Comparison of ENCODE assay signal across 9 cellular contexts in the genomic region with DNA sequence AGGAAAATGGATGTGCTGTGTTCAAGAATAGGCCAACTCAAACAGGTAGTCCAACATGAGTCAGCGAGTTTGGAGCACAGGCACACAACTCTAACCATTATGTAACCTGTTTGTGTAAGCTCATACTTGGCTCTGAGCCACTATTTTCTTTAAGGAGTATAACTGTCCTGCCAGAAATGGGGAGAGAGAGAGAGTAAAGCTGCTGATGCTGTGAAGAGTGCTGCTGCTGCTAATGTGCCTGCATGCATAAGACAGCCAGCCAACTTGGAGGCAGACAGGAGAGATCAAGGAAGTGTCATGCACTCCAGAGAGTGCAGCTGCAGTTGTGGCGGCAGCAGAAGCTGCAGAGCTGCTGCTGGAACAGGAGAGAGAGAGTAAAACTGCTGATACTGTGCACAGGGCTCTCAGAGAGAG. TPM values are rescaled to one million over a fixed set of nuclear protein-coding genes. Genes with fewer than 3 reads are reported as not detected.
A peak's percentile ranks its signal among the peaks of the same experiment; 100 is the strongest.
DNase-seq lines count a peak whose midpoint lies in the region; ATAC-seq lines count a peak whose summit lies in the region.
"Had no signal": no experiment of that assay in that cellular context is flagged by ENCODE, and none has a peak within 500 bp of the region (broad histone marks: within the 10 kb centered on the region; RNA-seq: fewer than 3 reads in every experiment).

No MANE protein-coding gene starts in this region.

- no peak overlapping the region for H3K27ac Mint-ChIP-seq in activated naive CD4-positive, alpha-beta T cell treated with anti-CD3 and anti-CD28 coated beads, Interleukin-2, amount 50 U/mL, for 72 hours
- H3K27ac Mint-ChIP-seq in activated T-helper 17 cell treated with anti-CD3 and anti-CD28 coated beads, Interleukin-2, amount 50 U/mL, for 72 hours: no peak overlapping the region
- H3K27ac Mint-ChIP-seq in activated naive CD8-positive, alpha-beta T cell treated with anti-CD3 and anti-CD28 coated beads, Interleukin-2, amount 50 U/mL, for 24 hours: no peak overlapping the region

- H3K27me3 Mint-ChIP-seq in activated T-helper 17 cell treated with anti-CD3 and anti-CD28 coated beads, Interleukin-2, amount 50 U/mL, for 72 hours: peaks cover 4% of the 10 kb centered on the region
- no peaks in the 10 kb centered on the region for H3K27me3 Mint-ChIP-seq in activated naive CD8-positive, alpha-beta T cell treated with anti-CD3 and anti-CD28 coated beads, Interleukin-2, amount 50 U/mL, for 24 hours

- no peak overlapping the region for H3K4me3 Mint-ChIP-seq in activated T-helper 17 cell treated with anti-CD3 and anti-CD28 coated beads, Interleukin-2, amount 50 U/mL, for 72 hours
- no peak overlapping the region for H3K4me3 Mint-ChIP-seq in activated naive CD8-positive, alpha-beta T cell treated with anti-CD3 and anti-CD28 coated beads, Interleukin-2, amount 50 U/mL, for 24 hours

- H3K36me3 Mint-ChIP-seq in activated naive CD4-positive, alpha-beta T cell treated with anti-CD3 and anti-CD28 coated beads, Interleukin-2, amount 50 U/mL, for 72 hours: no peaks in the 10 kb centered on the region
- H3K36me3 Mint-ChIP-seq in activated T-helper 17 cell treated with anti-CD3 and anti-CD28 coated beads, Interleukin-2, amount 50 U/mL, for 72 hours (ENCODE audit: low read depth): no peaks in the 10 kb centered on the region
- H3K36me3 Mint-ChIP-seq in activated naive CD8-positive, alpha-beta T cell treated with anti-CD3 and anti-CD28 coated beads, Interleukin-2, amount 50 U/mL, for 24 hours (ENCODE audit: low read depth): no peaks in the 10 kb centered on the region

- peak; percentile 12 for DNase-seq in amniotic epithelial cell (ENCODE audit: low read depth)
- DNase-seq in lung microvascular endothelial cell (ENCODE audit: low read depth in 2 of 2): peak; percentile 8 to 70
- DNase-seq in activated naive CD4-positive, alpha-beta T cell treated with anti-CD3 and anti-CD28 coated beads, Interleukin-2, amount 50 U/mL, for 72 hours (ENCODE audit: low spot score in 2 of 2): no peak
- DNase-seq in activated naive CD8-positive, alpha-beta T cell treated with anti-CD3 and anti-CD28 coated beads, Interleukin-2, amount 50 U/mL, for 24 hours: no peak
- DNase-seq: heart right ventricle had no signal

- no peaks in the 10 kb centered on the region for H3K9me3 Mint-ChIP-seq in activated naive CD4-positive, alpha-beta T cell treated with anti-CD3 and anti-CD28 coated beads, Interleukin-2, amount 50 U/mL, for 72 hours
- peaks cover 4% of the 10 kb centered on the region for H3K9me3 Mint-ChIP-seq in activated T-helper 17 cell treated with anti-CD3 and anti-CD28 coated beads, Interleukin-2, amount 50 U/mL, for 72 hours
- H3K9me3 Mint-ChIP-seq in activated naive CD8-positive, alpha-beta T cell treated with anti-CD3 and anti-CD28 coated beads, Interleukin-2, amount 50 U/mL, for 24 hours: no peaks in the 10 kb centered on the region

- ATAC-seq in GM18511 (IDR thresholded peaks at IDR 0.05; ENCODE audit: unreplicated experiment) (peak; percentile 45), HG03469 (IDR thresholded peaks at IDR 0.05; ENCODE audit: unreplicated experiment) (peak; percentile 59), GM19328 (IDR thresholded peaks at IDR 0.05; ENCODE audit: unreplicated experiment) (no peak)
- no peak for ATAC-seq in activated naive CD4-positive, alpha-beta T cell treated with anti-CD3 and anti-CD28 coated beads, Interleukin-2, amount 50 U/mL, for 72 hours
- no peak for ATAC-seq in activated T-helper 17 cell treated with anti-CD3 and anti-CD28 coated beads, Interleukin-2, amount 50 U/mL, for 72 hours (replicated peaks)
- ATAC-seq in activated naive CD8-positive, alpha-beta T cell treated with anti-CD3 and anti-CD28 coated beads, Interleukin-2, amount 50 U/mL, for 24 hours: no peak

- no peaks in the 10 kb centered on the region for H3K4me1 Mint-ChIP-seq in activated T-helper 17 cell treated with anti-CD3 and anti-CD28 coated beads, Interleukin-2, amount 50 U/mL, for 72 hours
- H3K4me1 Mint-ChIP-seq in activated naive CD8-positive, alpha-beta T cell treated with anti-CD3 and anti-CD28 coated beads, Interleukin-2, amount 50 U/mL, for 24 hours: no peaks in the 10 kb centered on the region

RNA-seq across cellular contexts. Expression of a gene that starts 11.7 kb away (rescaled TPM):
- not detected in 2 replicates for total RNA-seq in lung microvascular endothelial cell
- not detected for total RNA-seq in activated naive CD4-positive, alpha-beta T cell treated with anti-CD3 and anti-CD28 coated beads, Interleukin-2, amount 50 U/mL, for 72 hours
- total RNA-seq in activated T-helper 17 cell treated with anti-CD3 and anti-CD28 coated beads, Interleukin-2, amount 50 U/mL, for 72 hours: not detected
- total RNA-seq: heart right ventricle had no signal

RNA-seq across cellular contexts. Expression of a gene that starts 18.5 kb away (rescaled TPM):
- not detected in 2 replicates for total RNA-seq in lung microvascular endothelial cell
- not detected for total RNA-seq in activated naive CD4-positive, alpha-beta T cell treated with anti-CD3 and anti-CD28 coated beads, Interleukin-2, amount 50 U/mL, for 72 hours
- not detected for total RNA-seq in activated T-helper 17 cell treated with anti-CD3 and anti-CD28 coated beads, Interleukin-2, amount 50 U/mL, for 72 hours
- total RNA-seq: heart right ventricle had no signal

RNA-seq across cellular contexts. Expression of a gene that starts 44.2 kb away (rescaled TPM):
- not detected in 2 replicates for total RNA-seq in lung microvascular endothelial cell
- not detected for total RNA-seq in activated naive CD4-positive, alpha-beta T cell treated with anti-CD3 and anti-CD28 coated beads, Interleukin-2, amount 50 U/mL, for 72 hours
- not detected for total RNA-seq in activated T-helper 17 cell treated with anti-CD3 and anti-CD28 coated beads, Interleukin-2, amount 50 U/mL, for 72 hours
- total RNA-seq: heart right ventricle had no signal

RNA-seq across cellular contexts. Expression of a gene that starts 53.2 kb away (rescaled TPM):
- not detected in 2 replicates for total RNA-seq in lung microvascular endothelial cell
- not detected for total RNA-seq in activated naive CD4-positive, alpha-beta T cell treated with anti-CD3 and anti-CD28 coated beads, Interleukin-2, amount 50 U/mL, for 72 hours
- not detected for total RNA-seq in activated T-helper 17 cell treated with anti-CD3 and anti-CD28 coated beads, Interleukin-2, amount 50 U/mL, for 72 hours
- total RNA-seq: heart right ventricle had no signal

Comparison
In these comparisons a context has a peak if more than half of its experiments do, and no peak if none do; other contexts are left out.
1. ATAC-seq: peak in GM18511 (single experiment) and HG03469 (single experiment); none in activated naive CD4-positive, alpha-beta T cell treated with anti-CD3 and anti-CD28 coated beads, Interleukin-2, amount 50 U/mL, for 72 hours (0 of 2), activated T-helper 17 cell treated with anti-CD3 and anti-CD28 coated beads, Interleukin-2, amount 50 U/mL, for 72 hours (single experiment), GM19328 (single experiment) and activated naive CD8-positive, alpha-beta T cell treated with anti-CD3 and anti-CD28 coated beads, Interleukin-2, amount 50 U/mL, for 24 hours (single experiment).
2. DNase-seq: peak in amniotic epithelial cell (single experiment) and lung microvascular endothelial cell (2 of 2); none in activated naive CD4-positive, alpha-beta T cell treated with anti-CD3 and anti-CD28 coated beads, Interleukin-2, amount 50 U/mL, for 72 hours (0 of 2) and activated naive CD8-positive, alpha-beta T cell treated with anti-CD3 and anti-CD28 coated beads, Interleukin-2, amount 50 U/mL, for 24 hours (single experiment).